Comparison of ENCODE assay signal across 1 cellular context in genomic region chr1:156154317-156154749, GRCh38.
TF ChIP-seq lines count a peak whose summit lies in the region.

No MANE protein-coding gene starts in this region.

TF ChIP-seq in SK-N-SH, 30 proteins besides CTCF, POLR2A, EP300 and RAD21 (continued from another document):
- TF ChIP-seq REST (IDR thresholded peaks at IDR 0.05; ENCODE audit: low read depth, low read length) (no peak), FOXM1 (IDR thresholded peaks at IDR 0.05; ENCODE audit: low read depth) (no peak), EZH2phosphoT487 (IDR thresholded peaks at IDR 0.05; ENCODE audit: borderline replicate concordance, low read depth) (no peak), TEAD4 (IDR thresholded peaks at IDR 0.05; ENCODE audit: borderline replicate concordance, insufficient read depth) (no peak), NFIC (IDR thresholded peaks at IDR 0.05; ENCODE audit: borderline replicate concordance) (no peak), TAF1 (IDR thresholded peaks at IDR 0.05; ENCODE audit: borderline replicate concordance, low read depth, low read length) (no peak)
